ENCODE assay signal across 24 cellular contexts in genomic region chr12:6819069-6820030, GRCh38. TPM values are rescaled to one million over a fixed set of nuclear protein-coding genes. Genes with fewer than 3 reads are reported as not detected.
DNase-seq lines count a peak whose midpoint lies in the region; ATAC-seq, FAIRE-seq and TF ChIP-seq lines count a peak whose summit lies in the region.
"Had no signal": no experiment of that assay in that cellular context is flagged by ENCODE, and none has a peak within 500 bp of the region (broad histone marks: within the 10 kb centered on the region; RNA-seq: fewer than 3 reads in every experiment).

No MANE protein-coding gene starts in this region.

- H3K9me1 ChIP-seq in endothelial cell of umbilical vein (replicated peaks; ENCODE audit: control insufficient read depth, extremely low read depth, insufficient read depth, low read length), result no peaks in the 10 kb centered on the region

- no peaks in the 10 kb centered on the region for H4K20me1 ChIP-seq in endothelial cell of umbilical vein (replicated peaks; ENCODE audit: control insufficient read depth, extremely low read depth, insufficient read depth, low read length)

- H2AK5ac ChIP-seq in neuronal stem cell (ENCODE audit: low read depth, low read length), result peak overlapping the region; percentile 22

- no peak overlapping the region for H3K4ac ChIP-seq in neuronal stem cell (ENCODE audit: low read length)

- POLR2A ChIA-PET in endothelial cell of umbilical vein (lab: Charles Lee), result no interaction called here
- POLR2A ChIA-PET in naive thymus-derived CD8-positive, alpha-beta T cell (lab: Charles Lee), result no interaction called here

- no peak for ATAC-seq in T-helper 17 cell
- no peak for ATAC-seq in naive thymus-derived CD8-positive, alpha-beta T cell
- ATAC-seq: activated CD4-positive, alpha-beta T cell treated with anti-CD3 and anti-CD28 coated beads for 36 hours; activated T-helper 17 cell treated with anti-CD3 and anti-CD28 coated beads, Interleukin-2, amount 50 U/mL, for 72 hours; K562; natural killer cell; psoas muscle; stimulated activated naive CD8-positive, alpha-beta T cell treated with anti-CD3 and anti-CD28 coated beads, Interleukin-15, Interleukin-2, amounts not matched to agents 100 U/mL and 50 U/mL, for 24 hours had no signal

- H3K4me3 Mint-ChIP-seq in T-helper 17 cell, result peak overlapping the region; percentile 9
- no peak overlapping the region for H3K4me3 Mint-ChIP-seq in naive thymus-derived CD8-positive, alpha-beta T cell
- H3K4me3 Mint-ChIP-seq: activated CD4-positive, alpha-beta T cell treated with anti-CD3 and anti-CD28 coated beads for 36 hours; activated T-helper 17 cell treated with anti-CD3 and anti-CD28 coated beads, Interleukin-2, amount 50 U/mL, for 72 hours; natural killer cell had no signal

- dilution Hi-C loops in endothelial cell of umbilical vein (cut with MboI; ENCODE audit: extremely low pct_ligation_motif_present, low sequenced_read_pairs), result no loop called here

- no peak overlapping the region for H2BK12ac ChIP-seq in neuronal stem cell (ENCODE audit: low read length)

- H3K36me3 ChIP-seq in H7 (replicated peaks; ENCODE audit: control insufficient read depth, insufficient read depth, low read length) (no peaks in the 10 kb centered on the region), endothelial cell of umbilical vein (ENCODE audit: control insufficient read depth in 2 of 2, extremely low read depth in 1 of 2, insufficient read depth in 2 of 2, low read length in 2 of 2) (no peaks in the 10 kb centered on the region), neuronal stem cell (replicated peaks in 1 of 2; ENCODE audit: control insufficient read depth in 2 of 2, insufficient read depth in 2 of 2, low read length in 2 of 2) (peaks cover 0 to 5% of the 10 kb centered on the region in 2 donors)

- FAIRE-seq in endothelial cell of umbilical vein (lab: Jason Lieb, UNC) (no peak), RCC 7860 (lab: Jason Lieb, UNC) (no peak)
- FAIRE-seq: colon, K562, keratinocyte, small intestine, TTC549 had no signal

- H3K27ac Mint-ChIP-seq in T-helper 17 cell, result no peak overlapping the region
- H3K27ac Mint-ChIP-seq in naive thymus-derived CD8-positive, alpha-beta T cell, result peak overlapping the region in 2 of 10 donors; percentile 16 to 34
- H3K27ac Mint-ChIP-seq: activated CD4-positive, alpha-beta T cell treated with anti-CD3 and anti-CD28 coated beads for 36 hours; activated T-helper 17 cell treated with anti-CD3 and anti-CD28 coated beads, Interleukin-2, amount 50 U/mL, for 72 hours; natural killer cell had no signal

- peaks cover 10% of the 10 kb centered on the region for H3K36me3 Mint-ChIP-seq in T-helper 17 cell (ENCODE audit: low read depth)
- no peaks in the 10 kb centered on the region for H3K36me3 Mint-ChIP-seq in naive thymus-derived CD8-positive, alpha-beta T cell
- H3K36me3 Mint-ChIP-seq: natural killer cell had no signal

- peaks cover 6% of the 10 kb centered on the region for H3K79me1 ChIP-seq in neuronal stem cell (ENCODE audit: low read depth, low read length)

- H3K18ac ChIP-seq in neuronal stem cell (ENCODE audit: low read length), result peak overlapping the region; percentile 27

- H3K79me2 ChIP-seq in endothelial cell of umbilical vein (ENCODE audit: control insufficient read depth, insufficient read depth, low read length), result no peaks in the 10 kb centered on the region

- H3K9me3 ChIP-seq in T-helper 17 cell (ENCODE audit: control insufficient read depth, low read length, poor library complexity, severe bottlenecking) (no peaks in the 10 kb centered on the region), endothelial cell of umbilical vein (replicated peaks; ENCODE audit: control insufficient read depth, insufficient read depth, low read length) (no peaks in the 10 kb centered on the region), neuronal stem cell (replicated peaks in 1 of 2; ENCODE audit: control insufficient read depth in 2 of 2, insufficient read depth in 1 of 2, low read depth in 1 of 2, low read length in 2 of 2) (peaks cover 0 to 7% of the 10 kb centered on the region in 2 donors)
- H3K9me3 ChIP-seq: body of pancreas, psoas muscle had no signal

- no CpG with 5 or more reads among the region's 13 CpGs for WGBS in neuronal stem cell (ENCODE audit: extremely low coverage in 2 of 2, insufficient read length in 2 of 2, insufficient replicate concordance in 1 of 2), 2 donors

- intact Hi-C loops in endothelial cell of umbilical vein (cut with micrococcal nuclease), result no loop called here

- H3K9me3 Mint-ChIP-seq in naive thymus-derived CD8-positive, alpha-beta T cell, result no peaks in the 10 kb centered on the region
- H3K9me3 Mint-ChIP-seq: activated T-helper 17 cell treated with anti-CD3 and anti-CD28 coated beads, Interleukin-2, amount 50 U/mL, for 72 hours; natural killer cell had no signal

- H3K27me3 ChIP-seq in H7 (ENCODE audit: control insufficient read depth, insufficient read depth, low read length), result peaks cover 43% of the 10 kb centered on the region
- peaks cover 3% of the 10 kb centered on the region in 2 experiments for H3K27me3 ChIP-seq in endothelial cell of umbilical vein (ENCODE audit: control insufficient read depth in 2 of 2, insufficient read depth in 2 of 2, low read length in 2 of 2)
- H3K27me3 ChIP-seq in neuronal stem cell (ENCODE audit: control insufficient read depth in 3 of 3, insufficient read depth in 3 of 3, low read depth in 1 of 3, low read length in 3 of 3), result no peaks in the 10 kb centered on the region

- H2BK5ac ChIP-seq in neuronal stem cell (ENCODE audit: low read length), result no peak overlapping the region

- H3K4me1 ChIP-seq in endothelial cell of umbilical vein (ENCODE audit: control insufficient read depth, extremely low read depth, insufficient read depth, low read length), result peaks cover 12% of the 10 kb centered on the region
- H3K4me1 ChIP-seq in neuronal stem cell (ENCODE audit: control insufficient read depth in 2 of 2, insufficient read depth in 1 of 2, low read depth in 1 of 2, low read length in 2 of 2), result peaks cover 39 to 52% of the 10 kb centered on the region in 2 donors
- H3K4me1 ChIP-seq: psoas muscle had no signal

- H3K27me3 Mint-ChIP-seq in T-helper 17 cell, result no peaks in the 10 kb centered on the region
- peaks cover 1 to 38% (median 23%) of the 10 kb centered on the region in 5 donors for H3K27me3 Mint-ChIP-seq in naive thymus-derived CD8-positive, alpha-beta T cell

- H2BK120ac ChIP-seq in neuronal stem cell (ENCODE audit: low read depth, low read length), result peak overlapping the region; percentile 75

- H2AFZ ChIP-seq in endothelial cell of umbilical vein (ENCODE audit: low read depth, low read length) (peak overlapping the region; percentile 74), neuronal stem cell (ENCODE audit: low read length) (peak overlapping the region; percentile 18)

- H3K27ac ChIP-seq in endothelial cell of umbilical vein (ENCODE audit: insufficient read depth, low read depth, low read length) (no peak overlapping the region), neuronal stem cell (replicated peaks; ENCODE audit: low read length) (peak overlapping the region; percentile 61)
- H3K27ac ChIP-seq: body of pancreas, psoas muscle had no signal

- H3K9ac ChIP-seq in endothelial cell of umbilical vein (replicated peaks; ENCODE audit: extremely low read depth, insufficient read depth, low read length), result no peak overlapping the region
- H3K9ac ChIP-seq in neuronal stem cell (ENCODE audit: low read depth, low read length, poor library complexity), result peak overlapping the region; percentile 36

- DNase-seq in H7 (peak; percentile 52), T-helper 17 cell (no peak), endothelial cell of umbilical vein (ENCODE audit: low read depth, low spot score) (peak; percentile 16), neuronal stem cell (ENCODE audit: low spot score) (no peak), activated gamma-delta T cell treated with Interleukin-2 at 50 U/mL for 16 hours (no peak), RCC 7860 (ENCODE audit: low spot score) (no peak), hypothalamus (lab: John Stamatoyannopoulos, UW) (no peak)
- DNase-seq in naive thymus-derived CD8-positive, alpha-beta T cell, result no peak
- DNase-seq: activated CD4-positive, alpha-beta T cell treated with anti-CD3 and anti-CD28 coated beads for 36 hours; DMS79 treated with DMSO at 0.1 percent for 48 hours; natural killer cell; NCI-H1436 treated with DMSO at 0.1 percent for 48 hours; NCI-H524 treated with DMSO at 0.1 percent for 48 hours; psoas muscle; small intestine; stimulated activated CD4-positive, alpha-beta T cell treated with anti-CD3 and anti-CD28 coated beads, Interleukin-4, amount 100 ng/mL, for 1 hour; stimulated activated naive CD8-positive, alpha-beta T cell treated with anti-CD3 and anti-CD28 coated beads, Interleukin-15, Interleukin-2, amounts not matched to agents 100 U/mL and 50 U/mL, for 24 hours had no signal

- TF ChIP-seq POLR2A in endothelial cell of umbilical vein (IDR thresholded peaks at IDR 0.05; ENCODE audit: low read depth, low read length), result no peak

- no TSS peak for BruUV-seq in endothelial cell of umbilical vein (replicated peaks; lab: Mats Ljungman, UMichigan)

- H4K8ac ChIP-seq in neuronal stem cell (ENCODE audit: low read depth, low read length), result no peak overlapping the region

- peak overlapping the region; percentile 31 for H4K91ac ChIP-seq in neuronal stem cell (ENCODE audit: low read depth, low read length, poor library complexity)

- no peak overlapping the region for H3K4me2 ChIP-seq in endothelial cell of umbilical vein (ENCODE audit: insufficient read depth, low read length)
- no peak overlapping the region for H3K4me2 ChIP-seq in neuronal stem cell (ENCODE audit: insufficient read depth, low read length, poor library complexity, severe bottlenecking)

- H3K23ac ChIP-seq in neuronal stem cell (ENCODE audit: low read depth, low read length, poor library complexity), result no peak overlapping the region

- no peak overlapping the region for H3K4me3 ChIP-seq in H7 (ENCODE audit: insufficient read depth, low read depth, low read length)
- no peak overlapping the region for H3K4me3 ChIP-seq in endothelial cell of umbilical vein (replicated peaks in 1 of 3; ENCODE audit: insufficient read depth in 1 of 3, low read depth in 1 of 3, low read length in 3 of 3)
- no peak overlapping the region for H3K4me3 ChIP-seq in neuronal stem cell (ENCODE audit: low read length in 2 of 2)
- H3K4me3 ChIP-seq: body of pancreas, K562, lung, psoas muscle had no signal

- peaks cover 20% of the 10 kb centered on the region for H3K4me1 Mint-ChIP-seq in T-helper 17 cell
- peaks cover 12 to 24% (median 13%) of the 10 kb centered on the region in 4 donors for H3K4me1 Mint-ChIP-seq in naive thymus-derived CD8-positive, alpha-beta T cell

- TF ChIP-seq CTCF in endothelial cell of umbilical vein (IDR thresholded peaks at IDR 0.05; ENCODE audit: extremely low read depth in 1 of 2, insufficient read depth in 1 of 2, low read depth in 1 of 2, low read length in 2 of 2), result no peak

- peak overlapping the region; percentile 86 for H2BK15ac ChIP-seq in neuronal stem cell (ENCODE audit: low read length)

- CTCF ChIA-PET in endothelial cell of umbilical vein (lab: Charles Lee), result interaction anchor here (0.7 kb wide), 1 partner anchor 67 kb away, joined by 4 read pairs; the partner anchor contains the start of gene MLF2

- no peak overlapping the region for H3K14ac ChIP-seq in neuronal stem cell (ENCODE audit: low read length)

RNA-seq across cellular contexts. Expression of gene GPR162, which starts 2.3 kb away (rescaled TPM):
- 5.4 and 7.0 TPM in 2 replicates for total RNA-seq in H7 (2014; rRNA removed; shearing (Covaris generic))
- under 1 TPM in 1 of 2 donors, not detected in 1; 0.63 TPM for total RNA-seq in T-helper 17 cell
- total RNA-seq in endothelial cell of umbilical vein, result 8.1 and 13.7 TPM in 2 replicates
- polyA plus RNA-seq in endothelial cell of umbilical vein, result 9.0 and 9.7 TPM in 2 replicates
- polyA plus RNA-seq in endothelial cell of umbilical vein (2011; cell fraction: cytosol; rRNA removed), result 5.0 and 8.6 TPM in 2 replicates
- polyA plus RNA-seq in endothelial cell of umbilical vein (2011; cell fraction: nucleus; rRNA removed), result 18.3 and 19.1 TPM in 2 replicates
- 9.1 and 17.6 TPM in 2 replicates for polyA plus RNA-seq in endothelial cell of umbilical vein (2012)
- 5.1 and 10.5 TPM in 2 replicates for polyA minus RNA-seq in endothelial cell of umbilical vein
- polyA minus RNA-seq in endothelial cell of umbilical vein (2011; cell fraction: cytosol; rRNA and poly(A)+ RNA removed), result not detected
- 3.3 and 4.8 TPM in 2 replicates for polyA minus RNA-seq in endothelial cell of umbilical vein (2011; cell fraction: nucleus; rRNA and poly(A)+ RNA removed)
- polyA plus RNA-seq in neuronal stem cell (2013, experiment 1 of 2), result 34.0 TPM
- 28.4 TPM for polyA plus RNA-seq in neuronal stem cell (2013, experiment 2 of 2)
- not detected for total RNA-seq in naive thymus-derived CD8-positive, alpha-beta T cell
- polyA plus RNA-seq in naive thymus-derived CD8-positive, alpha-beta T cell, result not detected

RNA-seq across cellular contexts. Expression of gene P3H3, which starts 8.9 kb away (rescaled TPM):
- 38.0 and 46.9 TPM in 2 replicates for total RNA-seq in H7 (2014; rRNA removed; shearing (Covaris generic))
- 1 to 10 TPM in 1 of 2 donors, under 1 TPM in 1; 0.97 to 1.3 TPM for total RNA-seq in T-helper 17 cell
- 76.5 and 92.6 TPM in 2 replicates for total RNA-seq in endothelial cell of umbilical vein
- polyA plus RNA-seq in endothelial cell of umbilical vein, result 70.2 and 75.9 TPM in 2 replicates
- 56.4 and 84.6 TPM in 2 replicates for polyA plus RNA-seq in endothelial cell of umbilical vein (2011; cell fraction: cytosol; rRNA removed)
- 89.2 and 106 TPM in 2 replicates for polyA plus RNA-seq in endothelial cell of umbilical vein (2011; cell fraction: nucleus; rRNA removed)
- 89.0 and 130 TPM in 2 replicates for polyA plus RNA-seq in endothelial cell of umbilical vein (2012)
- polyA minus RNA-seq in endothelial cell of umbilical vein, result 40.5 and 49.5 TPM in 2 replicates
- polyA minus RNA-seq in endothelial cell of umbilical vein (2011; cell fraction: cytosol; rRNA and poly(A)+ RNA removed), result not detected
- 18.5 and 29.9 TPM in 2 replicates for polyA minus RNA-seq in endothelial cell of umbilical vein (2011; cell fraction: nucleus; rRNA and poly(A)+ RNA removed)
- polyA plus RNA-seq in neuronal stem cell (2013, experiment 1 of 2), result 22.0 TPM
- polyA plus RNA-seq in neuronal stem cell (2013, experiment 2 of 2), result 21.2 TPM
- 1 to 10 TPM; 8.6 to 9.7 TPM for total RNA-seq in naive thymus-derived CD8-positive, alpha-beta T cell
- polyA plus RNA-seq in naive thymus-derived CD8-positive, alpha-beta T cell, result under 1 TPM; 0.42 to 0.73 (median 0.67) TPM

RNA-seq across cellular contexts. Expression of gene GNB3, which starts 21.4 kb away (rescaled TPM):
- 1.5 and 5.5 TPM in 2 replicates for total RNA-seq in H7 (2014; rRNA removed; shearing (Covaris generic))
- total RNA-seq in T-helper 17 cell (under 1 TPM; 0.26 to 0.45 TPM), endothelial cell of umbilical vein (9.4 and 14.6 TPM in 2 replicates)
- 12.0 and 12.6 TPM in 2 replicates for polyA plus RNA-seq in endothelial cell of umbilical vein
- polyA plus RNA-seq in endothelial cell of umbilical vein (2011; cell fraction: cytosol; rRNA removed), result 2.5 and 4.2 TPM in 2 replicates
- polyA plus RNA-seq in endothelial cell of umbilical vein (2011; cell fraction: nucleus; rRNA removed), result 78.5 and 90.7 TPM in 2 replicates
- polyA plus RNA-seq in endothelial cell of umbilical vein (2012), result 10.8 and 12.8 TPM in 2 replicates
- 4.0 and 8.6 TPM in 2 replicates for polyA minus RNA-seq in endothelial cell of umbilical vein
- not detected for polyA minus RNA-seq in endothelial cell of umbilical vein (2011; cell fraction: cytosol; rRNA and poly(A)+ RNA removed)
- 14.4 and 18.7 TPM in 2 replicates for polyA minus RNA-seq in endothelial cell of umbilical vein (2011; cell fraction: nucleus; rRNA and poly(A)+ RNA removed)
- polyA plus RNA-seq in neuronal stem cell (2013, experiment 1 of 2), result 8.6 TPM
- polyA plus RNA-seq in neuronal stem cell (2013, experiment 2 of 2), result 8.2 TPM
- total RNA-seq in naive thymus-derived CD8-positive, alpha-beta T cell, result 1 to 10 TPM; 3.8 to 5.6 TPM
- not detected for polyA plus RNA-seq in naive thymus-derived CD8-positive, alpha-beta T cell
- total RNA-seq: natural killer cell had no signal

RNA-seq across cellular contexts. Expression of gene CD4, which starts 30.0 kb away (rescaled TPM):
- 0.66 and 0.81 TPM in 2 replicates for total RNA-seq in H7 (2014; rRNA removed; shearing (Covaris generic))
- total RNA-seq in T-helper 17 cell (100 to 1,000 TPM; 187 to 205 TPM), endothelial cell of umbilical vein (not detected in 2 replicates)
- not detected in 2 replicates for polyA plus RNA-seq in endothelial cell of umbilical vein
- polyA plus RNA-seq in endothelial cell of umbilical vein (2011; cell fraction: cytosol; rRNA removed), result not detected in 2 replicates
- polyA plus RNA-seq in endothelial cell of umbilical vein (2011; cell fraction: nucleus; rRNA removed), result not detected in 2 replicates
- 0.05 TPM in 1 of 2 replicates, not detected in the other for polyA plus RNA-seq in endothelial cell of umbilical vein (2012)
- not detected in 2 replicates for polyA minus RNA-seq in endothelial cell of umbilical vein
- not detected for polyA minus RNA-seq in endothelial cell of umbilical vein (2011; cell fraction: cytosol; rRNA and poly(A)+ RNA removed)
- polyA minus RNA-seq in endothelial cell of umbilical vein (2011; cell fraction: nucleus; rRNA and poly(A)+ RNA removed), result not detected in 2 replicates
- polyA plus RNA-seq in neuronal stem cell (2013, experiment 1 of 2), result 3.9 TPM
- 3.8 TPM for polyA plus RNA-seq in neuronal stem cell (2013, experiment 2 of 2)
- 1 to 10 TPM; 1.4 to 1.5 TPM for total RNA-seq in naive thymus-derived CD8-positive, alpha-beta T cell
- polyA plus RNA-seq in naive thymus-derived CD8-positive, alpha-beta T cell, result 1 to 10 TPM in 1 of 3 donors, under 1 TPM in 2; 0.39 to 1.3 (median 0.53) TPM

RNA-seq across cellular contexts. Expression of gene CDCA3, which starts 31.7 kb away (rescaled TPM):
- total RNA-seq in H7 (2014; rRNA removed; shearing (Covaris generic)), result 85.6 and 115 TPM in 2 replicates
- total RNA-seq in T-helper 17 cell (under 1 TPM; 0.65 to 0.87 TPM), endothelial cell of umbilical vein (44.3 and 44.8 TPM in 2 replicates)
- polyA plus RNA-seq in endothelial cell of umbilical vein, result 53.5 and 67.2 TPM in 2 replicates
- polyA plus RNA-seq in endothelial cell of umbilical vein (2011; cell fraction: cytosol; rRNA removed), result 53.7 and 54.4 TPM in 2 replicates
- 67.2 and 95.9 TPM in 2 replicates for polyA plus RNA-seq in endothelial cell of umbilical vein (2011; cell fraction: nucleus; rRNA removed)
- 18.0 and 42.1 TPM in 2 replicates for polyA plus RNA-seq in endothelial cell of umbilical vein (2012)
- 23.0 and 24.7 TPM in 2 replicates for polyA minus RNA-seq in endothelial cell of umbilical vein
- polyA minus RNA-seq in endothelial cell of umbilical vein (2011; cell fraction: cytosol; rRNA and poly(A)+ RNA removed), result 68.0 TPM
- polyA minus RNA-seq in endothelial cell of umbilical vein (2011; cell fraction: nucleus; rRNA and poly(A)+ RNA removed), result 22.1 and 29.1 TPM in 2 replicates
- 81.3 TPM for polyA plus RNA-seq in neuronal stem cell (2013, experiment 1 of 2)
- 79.5 TPM for polyA plus RNA-seq in neuronal stem cell (2013, experiment 2 of 2)
- total RNA-seq in naive thymus-derived CD8-positive, alpha-beta T cell, result 1 to 10 TPM; 2.6 to 2.7 TPM
- 1 to 10 TPM in 1 of 3 donors, under 1 TPM in 1, not detected in 1; 0.50 to 1.4 TPM for polyA plus RNA-seq in naive thymus-derived CD8-positive, alpha-beta T cell

Comparison
In these comparisons a context has a peak if more than half of its experiments do, and no peak if none do; other contexts are left out.
1. DNase-seq: peak in H7 (single experiment) and endothelial cell of umbilical vein (single experiment); none in T-helper 17 cell (0 of 3), neuronal stem cell (single experiment), activated gamma-delta T cell treated with Interleukin-2 at 50 U/mL for 16 hours (single experiment), naive thymus-derived CD8-positive, alpha-beta T cell (0 of 10), RCC 7860 (single experiment) and hypothalamus (0 of 51).
2. RNA of gene P3H3, which starts 8.9 kb away (total RNA-seq): 76.5 to 92.6 TPM in endothelial cell of umbilical vein, 38.0 to 46.9 TPM in H7 and 8.6 to 9.7 TPM in naive thymus-derived CD8-positive, alpha-beta T cell; 0.97 to 1.3 TPM in T-helper 17 cell; every median in the first group is over 4 times any median in the second.